15 cellular contexts compared by ENCODE assay signal in the genomic region with DNA sequence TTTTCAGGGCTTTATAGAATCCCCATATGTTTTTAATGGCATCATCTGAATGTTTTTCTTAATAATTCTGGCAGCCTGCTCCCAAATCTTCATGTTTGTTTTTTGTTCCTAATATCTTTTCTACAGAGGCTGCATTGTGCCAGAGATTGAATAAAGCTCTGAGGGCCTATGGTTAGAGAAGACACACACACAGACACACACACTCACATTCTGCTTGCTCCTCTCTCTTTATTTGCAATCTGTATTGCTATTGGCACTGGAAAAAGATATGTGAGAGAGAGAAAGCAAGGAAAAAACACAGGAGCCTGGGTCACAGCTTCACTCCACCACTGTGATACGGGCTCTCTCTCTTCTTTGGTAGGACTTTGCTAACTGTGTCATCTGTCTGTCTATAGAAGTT.
DNase-seq lines count a peak whose midpoint lies in the region; ATAC-seq and TF ChIP-seq lines count a peak whose summit lies in the region.
"Had no signal": no experiment of that assay in that cellular context is flagged by ENCODE, and none has a peak within 500 bp of the region (broad histone marks: within the 10 kb centered on the region; RNA-seq: fewer than 3 reads in every experiment).

No MANE protein-coding gene starts in this region.

- no peaks in the 10 kb centered on the region for H3K79me1 ChIP-seq in trophoblast cell (ENCODE audit: low read length)

- H4K20me1 ChIP-seq in mammary epithelial cell (ENCODE audit: insufficient read depth, low read length) = no peaks in the 10 kb centered on the region

- no peak overlapping the region for H3K4me2 ChIP-seq in trophoblast cell (ENCODE audit: low read length)
- H3K4me2 ChIP-seq in mammary epithelial cell (ENCODE audit: insufficient read depth, low read depth, low read length) = no peak overlapping the region

- ATAC-seq in aorta (ENCODE audit: low FRiP score) = no peak
- ATAC-seq: GM12878 had no signal

- H2AFZ ChIP-seq in trophoblast cell (ENCODE audit: insufficient read depth, low read length, poor library complexity) (no peak overlapping the region), mammary epithelial cell (ENCODE audit: low read depth, low read length) (no peak overlapping the region)

- H3K4me3 ChIP-seq in cardiac fibroblast (replicated peaks in 1 of 2; ENCODE audit: low read depth in 2 of 2, low read length in 2 of 2) (no peak overlapping the region), trophoblast cell (ENCODE audit: low read depth, low read length) (no peak overlapping the region), aorta (ENCODE audit: low read length in 2 of 2) (peak overlapping the region in 1 of 2 donors; percentile 18), mammary epithelial cell (replicated peaks in 1 of 3; ENCODE audit: insufficient read depth in 1 of 3, low read depth in 2 of 3, low read length in 3 of 3) (no peak overlapping the region)
- H3K4me3 ChIP-seq: GM12878, HAP-1 had no signal

- in situ Hi-C loops in mammary epithelial cell (cut with MboI; ENCODE audit: low sequenced_read_pairs in 2 of 2) = no loop called here

- H4K91ac ChIP-seq in trophoblast cell (ENCODE audit: low read depth, low read length) = no peak overlapping the region

- CTCF ChIA-PET in mammary epithelial cell (lab: Charles Lee; ENCODE audit: low non-redundant PET) = no interaction called here

- no peak overlapping the region for H4K8ac ChIP-seq in trophoblast cell (ENCODE audit: low read depth, low read length)

- H3K9me3 ChIP-seq in trophoblast cell (ENCODE audit: insufficient read depth, low read depth, low read length) = no peaks in the 10 kb centered on the region
- H3K9me3 ChIP-seq in aorta (ENCODE audit: control insufficient read depth, low read length) = no peaks in the 10 kb centered on the region
- no peaks in the 10 kb centered on the region for H3K9me3 ChIP-seq in mammary epithelial cell (replicated peaks; ENCODE audit: insufficient read depth, low read length)
- H3K9me3 ChIP-seq: BE2C, HAP-1 had no signal

- WGBS in trophoblast cell (ENCODE audit: extremely low coverage, insufficient coverage, insufficient read length) = no CpG with 5 or more reads among the region's 1 CpG
- WGBS in aorta, 2 donors = 0 to 4% methylated on average over 1 of the region's 1 CpG
- WGBS in mammary epithelial cell (ENCODE audit: low coverage, missing lambda C conversion rate) = 100% methylated on average over 1 of the region's 1 CpG

- DNase-seq in cardiac fibroblast (ENCODE audit: low read depth in 2 of 2) (peak; percentile 14 to 18), fibroblast of gingiva (ENCODE audit: low read depth) (peak; percentile 17), trophoblast cell (no peak), aorta (no peak), mammary epithelial cell (no peak), kidney tubule cell (ENCODE audit: low spot score) (no peak), cardiac septum (ENCODE audit: low spot score) (no peak)
- DNase-seq: BE2C; CD4-positive, alpha-beta memory T cell; DMS79; GOT3; HFFc6 had no signal

- H3K79me2 ChIP-seq in trophoblast cell (ENCODE audit: control insufficient read depth, insufficient read depth, low read length, poor library complexity) (no peaks in the 10 kb centered on the region), mammary epithelial cell (ENCODE audit: insufficient read depth, low read length) (no peaks in the 10 kb centered on the region)

- peaks cover 2% of the 10 kb centered on the region in 2 experiments for H3K4me1 ChIP-seq in trophoblast cell (ENCODE audit: control insufficient read depth in 1 of 2, insufficient read depth in 2 of 2, low read length in 2 of 2)
- H3K4me1 ChIP-seq in aorta (ENCODE audit: control insufficient read depth in 1 of 2, insufficient read depth in 2 of 2, low read length in 2 of 2) = peaks cover 0 to 8% of the 10 kb centered on the region in 2 donors
- H3K4me1 ChIP-seq in mammary epithelial cell (ENCODE audit: insufficient read depth, low read length) = no peaks in the 10 kb centered on the region
- H3K4me1 ChIP-seq: BE2C had no signal

- H2BK5ac ChIP-seq in trophoblast cell (ENCODE audit: low read depth, low read length, poor library complexity) = peak overlapping the region; percentile 17

- TF ChIP-seq CTCF in cardiac fibroblast (IDR thresholded peaks at IDR 0.05; ENCODE audit: low read depth, low read length) = no peak
- TF ChIP-seq CTCF in mammary epithelial cell (conservative IDR thresholded peaks at IDR 0.05 in 1 of 2, IDR thresholded peaks at IDR 0.05 in 1 of 2; ENCODE audit: extremely low read depth in 1 of 2, insufficient read depth in 1 of 2, low read depth in 1 of 2, low read length in 2 of 2) = no peak

- no peak overlapping the region for H2BK12ac ChIP-seq in trophoblast cell (ENCODE audit: low read length)

- H2AK5ac ChIP-seq in trophoblast cell (ENCODE audit: low read length) = no peak overlapping the region

- dilution Hi-C loops in mammary epithelial cell (cut with HindIII; ENCODE audit: low sequenced_read_pairs) = no loop called here

- H3K27ac ChIP-seq in trophoblast cell (ENCODE audit: low read depth, low read length) = no peak overlapping the region
- H3K27ac ChIP-seq in aorta (ENCODE audit: low read depth in 1 of 2, low read length in 2 of 2) = peak overlapping the region; percentile 23 to 91
- H3K27ac ChIP-seq in mammary epithelial cell (ENCODE audit: insufficient read depth, low read depth, low read length) = no peak overlapping the region
- H3K27ac ChIP-seq: C4-2B had no signal

- BruUV-seq in mammary epithelial cell (replicated peaks; lab: Mats Ljungman, UMichigan) = no TSS peak

- H3K4ac ChIP-seq in trophoblast cell (ENCODE audit: low read depth, low read length) = no peak overlapping the region

- no peak overlapping the region for H3K23ac ChIP-seq in trophoblast cell (ENCODE audit: low read length)

- no peak overlapping the region for H3K18ac ChIP-seq in trophoblast cell (ENCODE audit: low read length)

- no peak overlapping the region for H4K12ac ChIP-seq in trophoblast cell (ENCODE audit: low read depth, low read length)

- intact Hi-C loops in aorta (cut with DNase I) = no loop called here
- intact Hi-C loops in mammary epithelial cell (cut with micrococcal nuclease) = no loop called here
- intact Hi-C loops in cardiac septum (cut with DNase I) = no loop called here

- H2BK120ac ChIP-seq in trophoblast cell (ENCODE audit: insufficient read depth, low read length, poor library complexity) = no peak overlapping the region

- H3K14ac ChIP-seq in trophoblast cell (ENCODE audit: low read length) = no peak overlapping the region

- H3K9ac ChIP-seq in trophoblast cell (ENCODE audit: low read length) (no peak overlapping the region), mammary epithelial cell (ENCODE audit: insufficient read depth, low read length) (no peak overlapping the region)

- H3K27me3 ChIP-seq in trophoblast cell (ENCODE audit: insufficient read depth, low read length) (no peaks in the 10 kb centered on the region), aorta (ENCODE audit: control insufficient read depth in 1 of 2, insufficient read depth in 2 of 2, low read length in 1 of 2) (no peaks in the 10 kb centered on the region), mammary epithelial cell (ENCODE audit: insufficient read depth, low read length) (no peaks in the 10 kb centered on the region)
- H3K27me3 ChIP-seq: BE2C had no signal

- H3K36me3 ChIP-seq in trophoblast cell (ENCODE audit: control insufficient read depth in 1 of 2, insufficient read depth in 2 of 2, low read length in 2 of 2) (no peaks in the 10 kb centered on the region), aorta (ENCODE audit: control insufficient read depth in 1 of 2, insufficient read depth in 2 of 2, low read length in 1 of 2) (no peaks in the 10 kb centered on the region), mammary epithelial cell (ENCODE audit: insufficient read depth, low read length) (no peaks in the 10 kb centered on the region)
- H3K36me3 ChIP-seq: BE2C, HAP-1 had no signal

Comparison
In these comparisons a context has a peak if more than half of its experiments do, and no peak if none do; other contexts are left out.
1. DNase-seq: peak in cardiac fibroblast (2 of 2) and fibroblast of gingiva (single experiment); none in trophoblast cell (0 of 2), aorta (0 of 2), mammary epithelial cell (single experiment), kidney tubule cell (single experiment) and cardiac septum (single experiment).
2. H3K27ac ChIP-seq: peak in aorta (2 of 2); none in trophoblast cell (single experiment) and mammary epithelial cell (single experiment).